Comparison of ENCODE assay signal across 2 cellular contexts in genomic region chr5:122772446-122772845, GRCh38.
TF ChIP-seq lines count a peak whose summit lies in the region.

No MANE protein-coding gene starts in this region.

TF ChIP-seq in Ishikawa, 13 proteins besides CTCF, POLR2A, EP300 and RAD21:
- TF ChIP-seq USF1 (IDR thresholded peaks at IDR 0.05) (no peak), REST (IDR thresholded peaks at IDR 0.05; ENCODE audit: low read depth) (no peak), TEAD4 (IDR thresholded peaks at IDR 0.05) (peak; percentile 56)

TF ChIP-seq in H1, 55 proteins besides CTCF, POLR2A, EP300 and RAD21:
- TF ChIP-seq RFX5 (IDR thresholded peaks at IDR 0.05; ENCODE audit: borderline replicate concordance, low read depth, low read length) (no peak), JUN (IDR thresholded peaks at IDR 0.05; ENCODE audit: low read depth, low read length) (no peak), GTF2F1 (IDR thresholded peaks at IDR 0.05; ENCODE audit: borderline replicate concordance, low read depth, low read length) (no peak), FOSL1 (IDR thresholded peaks at IDR 0.05; ENCODE audit: insufficient read depth, low read depth, low read length) (no peak), MAX (IDR thresholded peaks at IDR 0.05) (no peak), BACH1 (IDR thresholded peaks at IDR 0.05; ENCODE audit: low read length) (no peak), PHF8 (conservative IDR thresholded peaks at IDR 0.05; ENCODE audit: low read depth, low read length) (no peak), BRCA1 (IDR thresholded peaks at IDR 0.05; ENCODE audit: low read depth, low read length) (no peak), CHD1 (IDR thresholded peaks at IDR 0.05; ENCODE audit: low read depth, low read length) (no peak), CHD2 (IDR thresholded peaks at IDR 0.05; ENCODE audit: low read length) (no peak)
